ENCODE assay signal across 9 cellular contexts in the genomic region with DNA sequence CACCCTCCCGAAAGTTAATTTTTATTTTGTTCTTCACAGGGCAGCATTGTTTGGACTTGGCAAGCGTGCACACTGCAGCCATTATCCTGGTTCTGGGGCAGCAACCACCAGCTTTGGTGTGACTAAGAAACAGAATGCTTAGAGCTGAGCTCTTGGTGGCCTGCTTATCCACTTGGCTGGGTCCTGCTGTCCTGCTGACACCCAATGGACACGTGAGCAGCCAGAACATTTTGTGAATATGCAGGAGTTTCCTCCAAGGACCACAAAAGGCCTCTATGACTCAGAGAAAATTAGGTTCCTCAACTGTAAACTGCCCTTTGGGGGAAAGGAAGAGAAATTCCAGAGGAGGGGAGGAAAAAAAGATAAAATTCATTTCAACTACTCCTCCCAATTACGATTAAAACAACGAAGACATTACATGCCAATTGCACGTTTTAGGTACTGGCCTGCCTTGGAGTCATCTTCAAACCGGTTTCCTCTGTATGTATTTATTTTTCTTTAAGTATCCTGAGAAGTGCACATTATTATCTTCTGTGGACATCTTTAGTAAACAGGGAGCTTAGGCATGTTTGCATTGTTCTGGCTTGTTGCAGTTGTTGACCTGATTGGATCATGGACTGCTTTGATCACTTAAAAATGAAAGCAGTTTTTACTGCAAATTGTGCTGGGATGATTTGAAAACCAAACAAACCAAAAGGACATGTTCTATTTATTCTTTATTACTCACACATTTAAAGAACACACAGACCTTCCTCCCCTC.
DNase-seq lines count a peak whose midpoint lies in the region; ATAC-seq and TF ChIP-seq lines count a peak whose summit lies in the region.
"Had no signal": no experiment of that assay in that cellular context is flagged by ENCODE, and none has a peak within 500 bp of the region (broad histone marks: within the 10 kb centered on the region; RNA-seq: fewer than 3 reads in every experiment).

No MANE protein-coding gene starts in this region.

- 0 out of 2 replicates have a peak overlapping the region, but pooled peaks have one; percentile 13 for H3K4me3 ChIP-seq in WI38 (ENCODE audit: low read depth, low read length)
- H3K4me3 ChIP-seq: K562 had no signal

- peak; percentile 77 for DNase-seq in HT1080 (ENCODE audit: low read depth)
- DNase-seq in hypothalamus (lab: John Stamatoyannopoulos, UW): peak in 42 of 51 donors; percentile 1 to 84 (median 51)
- DNase-seq in stromal cell of bone marrow (ENCODE audit: low read depth): peak; percentile 55
- DNase-seq in activated naive CD4-positive, alpha-beta T cell treated with anti-CD3 and anti-CD28 coated beads, Interleukin-2, amount 50 U/mL, for 16 hours: no peak
- DNase-seq in NCI-H1930 (lab: John Stamatoyannopoulos, UW): no peak

- ATAC-seq in GM19328 (IDR thresholded peaks at IDR 0.05; ENCODE audit: unreplicated experiment) (no peak), GM21786 (IDR thresholded peaks at IDR 0.05; ENCODE audit: unreplicated experiment) (no peak)
- ATAC-seq: K562 had no signal

- TF ChIP-seq CTCF in WI38 (IDR thresholded peaks at IDR 0.05; ENCODE audit: low read depth, low read length): no peak

Comparison
In these comparisons a context has a peak if more than half of its experiments do, and no peak if none do; other contexts are left out.
1. DNase-seq: peak in HT1080 (single experiment), hypothalamus (42 of 51) and stromal cell of bone marrow (single experiment); none in activated naive CD4-positive, alpha-beta T cell treated with anti-CD3 and anti-CD28 coated beads, Interleukin-2, amount 50 U/mL, for 16 hours (single experiment) and NCI-H1930 (0 of 2).